In the genomic region with DNA sequence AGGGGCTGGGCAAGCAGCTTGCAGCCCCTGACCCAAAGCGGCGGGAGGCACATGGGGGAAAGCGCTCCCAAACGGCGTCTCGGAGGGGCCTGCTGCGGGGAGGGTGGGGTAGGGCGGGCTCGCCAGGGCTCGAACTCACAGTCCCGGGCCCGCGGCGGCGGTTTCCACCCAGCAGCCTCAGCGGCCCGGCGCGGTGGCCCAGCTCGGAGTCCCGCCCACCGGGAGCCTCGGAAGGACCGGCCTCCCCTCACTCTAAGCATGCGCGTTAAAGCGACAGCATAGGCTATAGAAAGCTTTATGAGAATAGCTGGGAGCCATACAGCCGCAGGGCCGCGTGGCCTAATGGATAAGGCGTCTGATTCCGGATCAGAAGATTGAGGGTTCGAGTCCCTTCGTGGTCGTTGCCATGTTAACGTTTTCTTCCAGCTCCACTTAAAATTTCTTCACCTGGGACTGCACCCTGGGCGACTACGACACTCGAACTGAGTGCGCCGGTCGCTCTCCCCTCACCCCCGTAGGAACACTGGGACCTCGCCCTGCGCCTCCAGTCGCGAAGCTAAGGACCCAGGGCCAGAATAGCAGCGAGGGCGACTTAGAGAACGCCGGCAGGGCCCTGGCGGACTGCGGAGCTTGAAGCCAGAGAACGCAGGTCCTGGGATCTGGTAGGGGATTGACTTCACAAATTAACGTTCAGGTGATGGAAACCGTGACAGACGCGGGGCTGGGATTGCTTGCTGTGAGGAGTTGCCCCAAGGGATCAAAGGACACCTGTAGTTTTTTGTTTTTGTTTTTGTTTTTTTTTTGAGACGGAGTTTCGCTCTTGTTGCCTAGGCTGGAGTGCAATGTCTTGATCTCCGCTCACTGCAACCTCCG, we compare ENCODE assay signal across 8 cellular contexts. TPM values are rescaled to one million over a fixed set of nuclear protein-coding genes. Genes with fewer than 3 reads are reported as not detected.
A peak's percentile ranks its signal among the peaks of the same experiment; 100 is the strongest.
DNase-seq lines count a peak whose midpoint lies in the region; ATAC-seq, FAIRE-seq and TF ChIP-seq lines count a peak whose summit lies in the region.

No MANE protein-coding gene starts in this region.

- peak overlapping the region in 2 of 4 donors; percentile 23 to 53 for H3K4me3 ChIP-seq in adrenal gland
- peak overlapping the region; percentile 76 for H3K4me3 ChIP-seq in upper lobe of right lung

- peak overlapping the region; percentile 87 for H3K4me3 Mint-ChIP-seq in progenitor cell of endocrine pancreas (ENCODE audit: low read depth)

- H3K4me1 Mint-ChIP-seq in progenitor cell of endocrine pancreas (ENCODE audit: low read depth) = peaks cover 3% of the 10 kb centered on the region

- TF ChIP-seq POLR2A in GM12892 (IDR thresholded peaks at IDR 0.05; ENCODE audit: low read depth, low read length) = no peak
- no peak for TF ChIP-seq POLR2A in adrenal gland (IDR thresholded peaks at IDR 0.05)

- FAIRE-seq in GM12892 (lab: Jason Lieb, UNC) = peak; percentile 75

- H3K27me3 ChIP-seq in adrenal gland (no peaks in the 10 kb centered on the region), upper lobe of right lung (no peaks in the 10 kb centered on the region)

- H3K9me3 Mint-ChIP-seq in progenitor cell of endocrine pancreas (ENCODE audit: low read depth) = no peaks in the 10 kb centered on the region

- ATAC-seq in HG02840 (IDR thresholded peaks at IDR 0.05; ENCODE audit: low FRiP score, unreplicated experiment) (peak; percentile 72), left cardiac atrium (peak; percentile 94 to 95), upper lobe of right lung (peak; percentile 94)

- intact Hi-C loops in adrenal gland (cut with DNase I) (no loop called here), left cardiac atrium (cut with DNase I) (no loop called here), upper lobe of right lung (cut with DNase I) (no loop called here)

- 1 to 3% (median 2%) methylated on average over 27 to 62 of the region's 62 CpGs for WGBS in adrenal gland, 4 donors

- no peaks in the 10 kb centered on the region for H3K36me3 Mint-ChIP-seq in progenitor cell of endocrine pancreas (ENCODE audit: insufficient read depth)

- no peaks in the 10 kb centered on the region for H3K36me3 ChIP-seq in adrenal gland (replicated peaks in 1 of 2)
- H3K36me3 ChIP-seq in upper lobe of right lung = no peaks in the 10 kb centered on the region

- TF ChIP-seq CTCF in adrenal gland (IDR thresholded peaks at IDR 0.05) (no peak), progenitor cell of endocrine pancreas (IDR thresholded peaks at IDR 0.05; ENCODE audit: unreplicated experiment) (no peak), upper lobe of right lung (IDR thresholded peaks at IDR 0.05) (no peak)

- H3K9me3 ChIP-seq in adrenal gland (replicated peaks in 1 of 3) = no peaks in the 10 kb centered on the region
- H3K9me3 ChIP-seq in upper lobe of right lung = no peaks in the 10 kb centered on the region

- peaks cover 32% of the 10 kb centered on the region for H3K27me3 Mint-ChIP-seq in progenitor cell of endocrine pancreas

- peaks cover 0 to 26% of the 10 kb centered on the region in 2 donors for H3K4me1 ChIP-seq in adrenal gland (replicated peaks in 1 of 2)
- H3K4me1 ChIP-seq in upper lobe of right lung = peaks cover 13% of the 10 kb centered on the region

- H3K27ac ChIP-seq in adrenal gland = peak overlapping the region in 3 of 5 donors; percentile 66 to 83 (median 82)
- peak overlapping the region; percentile 85 for H3K27ac ChIP-seq in upper lobe of right lung

- H3K27ac Mint-ChIP-seq in progenitor cell of endocrine pancreas = peak overlapping the region; percentile 98

- peak; percentile 96 for DNase-seq in GM12892 (ENCODE audit: insufficient read length)
- peak; percentile 95 for DNase-seq in NCI-H1436 (lab: John Stamatoyannopoulos, UW)
- peak; percentile 95 for DNase-seq in T follicular helper cell (ENCODE audit: low read depth)
- DNase-seq in adrenal gland = peak; percentile 93 to 99 (median 96)
- peak; percentile 95 for DNase-seq in left cardiac atrium
- DNase-seq in progenitor cell of endocrine pancreas (ENCODE audit: low spot score, unreplicated experiment) = peak; percentile 98
- DNase-seq in upper lobe of right lung = peak; percentile 97

RNA-seq across cellular contexts. Expression of gene ZNF213, which starts 15.8 kb away (rescaled TPM):
- 1.6 TPM for polyA plus RNA-seq in GM12892 (2012; ENCODE audit: missing spikeins)
- total RNA-seq in adrenal gland = 10 to 100 TPM in 7 of 8 donors, 1 to 10 TPM in 1; 9.5 to 19.3 (median 14.0) TPM
- 10 to 100 TPM in 2 of 3 donors, 1 to 10 TPM in 1; 4.2 to 19.5 (median 10.4) TPM for polyA plus RNA-seq in adrenal gland
- total RNA-seq in left cardiac atrium = 1 to 10 TPM; 6.5 to 6.7 TPM
- total RNA-seq in progenitor cell of endocrine pancreas = 13.1 and 13.4 TPM in 2 replicates
- total RNA-seq in upper lobe of right lung = 9.1 TPM

RNA-seq across cellular contexts. Expression of gene OR1F1, which starts 37.4 kb away (rescaled TPM):
- polyA plus RNA-seq in GM12892 (2012; ENCODE audit: missing spikeins) = not detected
- not detected for total RNA-seq in adrenal gland
- polyA plus RNA-seq in adrenal gland = not detected
- total RNA-seq in left cardiac atrium = not detected
- not detected in 2 replicates for total RNA-seq in progenitor cell of endocrine pancreas
- not detected for total RNA-seq in upper lobe of right lung

RNA-seq across cellular contexts. Expression of gene ZNF205, which starts 38.2 kb away (rescaled TPM):
- polyA plus RNA-seq in GM12892 (2012; ENCODE audit: missing spikeins) = not detected
- total RNA-seq in adrenal gland (10 to 100 TPM; 10.1 to 25.5 (median 15.2) TPM), left cardiac atrium (1 to 10 TPM; 7.0 to 7.2 TPM), progenitor cell of endocrine pancreas (23.3 and 23.9 TPM in 2 replicates), upper lobe of right lung (11.7 TPM)
- polyA plus RNA-seq in adrenal gland = 10 to 100 TPM in 2 of 3 donors, 1 to 10 TPM in 1; 3.8 to 86.1 (median 33.9) TPM

RNA-seq across cellular contexts. Expression of gene ZSCAN10, which starts 51.5 kb away (rescaled TPM):
- polyA plus RNA-seq in GM12892 (2012; ENCODE audit: missing spikeins) = not detected
- total RNA-seq in adrenal gland (under 1 TPM in 2 of 8 donors, not detected in 6; 0.15 to 0.50 TPM), left cardiac atrium (not detected), progenitor cell of endocrine pancreas (0.33 and 0.34 TPM in 2 replicates), upper lobe of right lung (not detected)
- under 1 TPM in 1 of 3 donors, not detected in 2; 0.13 TPM for polyA plus RNA-seq in adrenal gland
